Comparison of ENCODE assay signal across 16 cellular contexts in genomic region chr10:133442967-133443924, GRCh38. TPM values are rescaled to one million over a fixed set of nuclear protein-coding genes. Genes with fewer than 3 reads are reported as not detected.
A peak's percentile ranks its signal among the peaks of the same experiment; 100 is the strongest.
DNase-seq lines count a peak whose midpoint lies in the region; ATAC-seq and TF ChIP-seq lines count a peak whose summit lies in the region.
"Had no signal": no experiment of that assay in that cellular context is flagged by ENCODE, and none has a peak within 500 bp of the region (broad histone marks: within the 10 kb centered on the region; RNA-seq: fewer than 3 reads in every experiment).

No MANE protein-coding gene starts in this region.

- H3K27ac ChIP-seq in right atrium auricular region (no peak overlapping the region), WERI-Rb-1 (no peak overlapping the region), aorta (ENCODE audit: low read depth in 1 of 2, low read length in 2 of 2) (no peak overlapping the region), prostate gland (no peak overlapping the region)
- H3K27ac ChIP-seq: suprapubic skin had no signal

- TF ChIP-seq POLR2A in lower leg skin (IDR thresholded peaks at IDR 0.05): no peak
- no peak for TF ChIP-seq POLR2A in prostate gland (IDR thresholded peaks at IDR 0.05)

- intact Hi-C loops in left cardiac atrium (cut with DNase I) (no loop called here), lower leg skin (cut with DNase I; ENCODE audit: low total_unique reads) (no loop called here), aorta (cut with DNase I) (no loop called here), prostate gland (cut with DNase I) (no loop called here)

- DNase-seq in right atrium auricular region (ENCODE audit: low spot score) (peak; percentile 38), left cardiac atrium (no peak), WERI-Rb-1 (peak; percentile 3), lower leg skin (ENCODE audit: low spot score in 2 of 2) (peak; percentile 12 to 70), aorta (peak; percentile 32 to 45), prostate gland (ENCODE audit: low spot score) (no peak)
- DNase-seq: HCEC 1CT; midbrain; NCI-H524 treated with DMSO at 0.1 percent for 48 hours; OCI-M1; stimulated activated CD4-positive, alpha-beta T cell treated with anti-CD3 and anti-CD28 coated beads, Interleukin-2, amount 100 ng/mL, for 48 hours had no signal

- 90 to 93% methylated on average over 7 to 16 of the region's 16 CpGs for WGBS in lower leg skin, 2 donors
- WGBS in aorta, 2 donors: 89 to 91% methylated on average over 16 of the region's 16 CpGs
- WGBS in prostate gland: 84% methylated on average over 14 of the region's 16 CpGs

- H3K36me3 ChIP-seq in right atrium auricular region: no peaks in the 10 kb centered on the region
- H3K36me3 ChIP-seq in WERI-Rb-1: no peaks in the 10 kb centered on the region
- H3K36me3 ChIP-seq in aorta (ENCODE audit: control insufficient read depth in 1 of 2, insufficient read depth in 2 of 2, low read length in 1 of 2): no peaks in the 10 kb centered on the region
- H3K36me3 ChIP-seq in prostate gland: no peaks in the 10 kb centered on the region
- H3K36me3 ChIP-seq: suprapubic skin had no signal

- H3K4me3 ChIP-seq in right atrium auricular region (no peak overlapping the region), WERI-Rb-1 (ENCODE audit: low read depth, low read length) (no peak overlapping the region), lower leg skin (ENCODE audit: low read depth, poor library complexity, severe bottlenecking) (no peak overlapping the region), aorta (ENCODE audit: low read length in 2 of 2) (no peak overlapping the region), prostate gland (no peak overlapping the region)
- H3K4me3 ChIP-seq: suprapubic skin had no signal

- H3K9me3 ChIP-seq in right atrium auricular region: peaks cover 0 to 21% of the 10 kb centered on the region in 2 donors
- peaks cover 15% of the 10 kb centered on the region for H3K9me3 ChIP-seq in WERI-Rb-1 (ENCODE audit: severe bottlenecking)
- peaks cover 3% of the 10 kb centered on the region for H3K9me3 ChIP-seq in aorta (ENCODE audit: control insufficient read depth, low read length)
- no peaks in the 10 kb centered on the region for H3K9me3 ChIP-seq in prostate gland

- no peaks in the 10 kb centered on the region for H3K27me3 ChIP-seq in right atrium auricular region
- H3K27me3 ChIP-seq in WERI-Rb-1 (ENCODE audit: insufficient read depth, low read depth, severe bottlenecking): no peaks in the 10 kb centered on the region
- H3K27me3 ChIP-seq in aorta (ENCODE audit: control insufficient read depth in 1 of 2, insufficient read depth in 2 of 2, low read length in 1 of 2): no peaks in the 10 kb centered on the region
- H3K27me3 ChIP-seq in prostate gland (replicated peaks; ENCODE audit: insufficient read depth): no peaks in the 10 kb centered on the region
- H3K27me3 ChIP-seq: suprapubic skin had no signal

- H3K4me1 ChIP-seq in right atrium auricular region (no peaks in the 10 kb centered on the region), aorta (ENCODE audit: control insufficient read depth in 1 of 2, insufficient read depth in 2 of 2, low read length in 2 of 2) (no peaks in the 10 kb centered on the region), prostate gland (replicated peaks) (no peaks in the 10 kb centered on the region)
- H3K4me1 ChIP-seq: suprapubic skin had no signal

- no peak for ATAC-seq in left cardiac atrium
- ATAC-seq in aorta (ENCODE audit: low FRiP score): no peak
- ATAC-seq in GM19324 (IDR thresholded peaks at IDR 0.05; ENCODE audit: low FRiP score, unreplicated experiment): no peak
- ATAC-seq in HG02571 (IDR thresholded peaks at IDR 0.05; ENCODE audit: unreplicated experiment): no peak
- ATAC-seq: sciatic nerve had no signal

- TF ChIP-seq CTCF in right atrium auricular region (IDR thresholded peaks at IDR 0.05): no peak
- TF ChIP-seq CTCF in WERI-Rb-1 (IDR thresholded peaks at IDR 0.05; ENCODE audit: low read depth, low read length): no peak
- no peak for TF ChIP-seq CTCF in lower leg skin (IDR thresholded peaks at IDR 0.05)
- no peak for TF ChIP-seq CTCF in prostate gland (IDR thresholded peaks at IDR 0.05)

RNA-seq across cellular contexts. Expression of gene SCART1, which starts 10.5 kb away (rescaled TPM):
- total RNA-seq in right atrium auricular region (under 1 TPM; 0.22 to 0.24 TPM), left cardiac atrium (under 1 TPM; 0.27 to 0.94 TPM), lower leg skin (1 to 10 TPM in 3 of 4 donors, under 1 TPM in 1; 0.80 to 2.2 (median 1.6) TPM), aorta (1 to 10 TPM; 5.4 to 7.3 TPM), prostate gland (10 to 100 TPM in 1 of 2 donors, 1 to 10 TPM in 1; 2.2 to 10.1 TPM)
- polyA plus RNA-seq in aorta: 1 to 10 TPM in 1 of 2 donors, not detected in 1; 2.4 TPM

RNA-seq across cellular contexts. Expression of gene SPRN, which starts 18.8 kb away (rescaled TPM):
- total RNA-seq in right atrium auricular region: not detected
- not detected for total RNA-seq in left cardiac atrium
- under 1 TPM in 2 of 4 donors, not detected in 2; 0.13 to 0.19 TPM for total RNA-seq in lower leg skin
- not detected for total RNA-seq in aorta
- under 1 TPM in 1 of 2 donors, not detected in 1; 0.28 TPM for polyA plus RNA-seq in aorta
- 1 to 10 TPM in 1 of 2 donors, under 1 TPM in 1; 0.09 to 1.2 TPM for total RNA-seq in prostate gland
- total RNA-seq: activated naive CD4-positive, alpha-beta T cell treated with anti-CD3 and anti-CD28 coated beads, Interleukin-2, amount 50 U/mL, for 72 hours had no signal

RNA-seq across cellular contexts. Expression of gene MTG1, which starts 49.3 kb away (rescaled TPM):
- total RNA-seq in right atrium auricular region (10 to 100 TPM in 1 of 2 donors, 1 to 10 TPM in 1; 9.9 to 15.1 TPM), left cardiac atrium (10 to 100 TPM; 18.8 to 23.2 TPM), lower leg skin (10 to 100 TPM; 16.4 to 36.0 (median 25.6) TPM), aorta (10 to 100 TPM; 25.9 to 39.3 TPM), prostate gland (10 to 100 TPM; 26.8 to 67.4 TPM)
- polyA plus RNA-seq in aorta: 10 to 100 TPM; 13.1 to 36.1 TPM

Comparison
In these comparisons a context has a peak if more than half of its experiments do, and no peak if none do; other contexts are left out.
1. DNase-seq: peak in right atrium auricular region (single experiment), WERI-Rb-1 (single experiment), lower leg skin (2 of 2) and aorta (2 of 2); none in left cardiac atrium (single experiment) and prostate gland (single experiment).